In genomic region chr1:33946836-33947235, GRCh38 we compare ENCODE assay signal across 38 cellular contexts.
"Had no signal": no experiment of that assay in that cellular context is flagged by ENCODE, and none has a peak within 500 bp of the region (broad histone marks: within the 10 kb centered on the region; RNA-seq: fewer than 3 reads in every experiment).

No MANE protein-coding gene starts in this region.

- H3K27ac Mint-ChIP-seq: activated naive CD4-positive, alpha-beta T cell treated with anti-CD3 and anti-CD28 coated beads for 36 hours; activated naive CD4-positive, alpha-beta T cell treated with anti-CD3 and anti-CD28 coated beads, Interleukin-2, amount 10 ng/mL, durations not matched to agents 7 days and 5 days; activated naive CD4-positive, alpha-beta T cell treated with anti-CD3 and anti-CD28 coated beads, Interleukin-2, amount 50 U/mL, for 24 hours; activated naive CD4-positive, alpha-beta T cell treated with anti-CD3 and anti-CD28 coated beads, Interleukin-2, amount 50 U/mL, for 72 hours; activated naive CD8-positive, alpha-beta T cell; activated naive CD8-positive, alpha-beta T cell treated with anti-CD3 and anti-CD28 coated beads for 36 hours; activated naive CD8-positive, alpha-beta T cell treated with anti-CD3 and anti-CD28 coated beads, Interleukin-2, amount 10 ng/mL, durations not matched to agents 7 days and 5 days; activated naive CD8-positive, alpha-beta T cell treated with anti-CD3 and anti-CD28 coated beads, Interleukin-2, amount 50 U/mL, for 24 hours; activated T-cell treated with anti-CD3 and anti-CD28 coated beads, Interleukin-2, amount 50 U/mL, for 24 hours; activated T-cell treated with anti-CD3 and anti-CD28 coated beads, Interleukin-2, amount 50 U/mL, for 72 hours; activated T-helper 1 cell treated with anti-CD3 and anti-CD28 coated beads, Interleukin-12 subunit alpha, Interleukin-12 subunit beta, Interleukin-2, Interleukin-4 antibody, amounts not matched to agents 30 ng/mL and 10 ng/mL and 1 ng/mL, durations not matched to agents 14 hours and 24 hours and 36 hours; activated T-helper 17 cell treated with anti-CD3 and anti-CD28 coated beads, Interleukin-2, amount 50 U/mL, for 72 hours; activated T-helper 2 cell treated with anti-CD3 and anti-CD28 coated beads, Interferon-gamma antibody, Interleukin-2, Interleukin-4, amounts not matched to agents 10 μg/mL and 5 μg/mL and 100 μg/mL, durations not matched to agents 14 hours and 24 hours and 36 hours; brain had no signal

- DNase-seq: activated effector memory CD4-positive, alpha-beta T cell treated with anti-CD3 and anti-CD28 coated beads, Interleukin-2, amount 50 U/mL, for 16 hours; activated effector memory CD4-positive, alpha-beta T cell treated with Interleukin-2 at 50 U/mL for 16 hours; activated gamma-delta T cell; activated gamma-delta T cell treated with Interleukin-2 at 50 U/mL for 16 hours; activated naive CD4-positive, alpha-beta T cell; activated naive CD4-positive, alpha-beta T cell treated with anti-CD3 and anti-CD28 coated beads for 36 hours; activated naive CD4-positive, alpha-beta T cell treated with anti-CD3 and anti-CD28 coated beads, Interleukin-2, amount 10 ng/mL, durations not matched to agents 7 days and 5 days; activated naive CD4-positive, alpha-beta T cell treated with anti-CD3 and anti-CD28 coated beads, Interleukin-2, amount 50 U/mL, for 16 hours; activated naive CD4-positive, alpha-beta T cell treated with Interleukin-2 at 50 U/mL for 16 hours; activated naive CD8-positive, alpha-beta T cell treated with anti-CD3 and anti-CD28 coated beads for 36 hours; activated naive CD8-positive, alpha-beta T cell treated with anti-CD3 and anti-CD28 coated beads, Interleukin-2, amount 10 ng/mL, durations not matched to agents 7 days and 5 days; activated naive CD8-positive, alpha-beta T cell treated with anti-CD3 and anti-CD28 coated beads, Interleukin-2, amount 50 U/mL, for 24 hours; activated T-cell treated with anti-CD3 and anti-CD28 coated beads, Interleukin-2, amount 50 U/mL, for 1 hour; activated T-cell treated with anti-CD3 and anti-CD28 coated beads, Interleukin-2, amount 50 U/mL, for 24 hours; activated T-cell treated with anti-CD3 and anti-CD28 coated beads, Interleukin-2, amount 50 U/mL, for 4 hours; activated T-cell treated with anti-CD3 and anti-CD28 coated beads, Interleukin-2, amount 50 U/mL, for 48 hours; activated T-cell treated with anti-CD3 and anti-CD28 coated beads, Interleukin-2, amount 50 U/mL, for 72 hours; adrenal gland; amniotic stem cell; amygdala; anterior cingulate cortex; aorta; body of pancreas; brain microvascular endothelial cell; caudate nucleus; central memory CD4-positive, alpha-beta T cell; cerebellar nuclear complex had no signal

- H3K27me3 Mint-ChIP-seq: activated naive CD4-positive, alpha-beta T cell treated with anti-CD3 and anti-CD28 coated beads, Interleukin-2, amount 10 ng/mL, durations not matched to agents 7 days and 5 days; activated naive CD4-positive, alpha-beta T cell treated with anti-CD3 and anti-CD28 coated beads, Interleukin-2, amount 50 U/mL, for 24 hours; activated naive CD8-positive, alpha-beta T cell; activated naive CD8-positive, alpha-beta T cell treated with anti-CD3 and anti-CD28 coated beads for 36 hours; activated naive CD8-positive, alpha-beta T cell treated with anti-CD3 and anti-CD28 coated beads, Interleukin-2, amount 10 ng/mL, durations not matched to agents 7 days and 5 days; activated naive CD8-positive, alpha-beta T cell treated with anti-CD3 and anti-CD28 coated beads, Interleukin-2, amount 50 U/mL, for 24 hours; activated T-cell treated with anti-CD3 and anti-CD28 coated beads, Interleukin-2, amount 50 U/mL, for 24 hours; central memory CD8-positive, alpha-beta T cell had no signal

- H3K36me3 Mint-ChIP-seq: activated naive CD4-positive, alpha-beta T cell treated with anti-CD3 and anti-CD28 coated beads, Interleukin-2, amount 10 ng/mL, durations not matched to agents 7 days and 5 days; activated naive CD4-positive, alpha-beta T cell treated with anti-CD3 and anti-CD28 coated beads, Interleukin-2, amount 50 U/mL, for 24 hours; activated naive CD4-positive, alpha-beta T cell treated with anti-CD3 and anti-CD28 coated beads, Interleukin-2, amount 50 U/mL, for 72 hours; activated naive CD8-positive, alpha-beta T cell; activated naive CD8-positive, alpha-beta T cell treated with anti-CD3 and anti-CD28 coated beads for 36 hours; activated naive CD8-positive, alpha-beta T cell treated with anti-CD3 and anti-CD28 coated beads, Interleukin-2, amount 10 ng/mL, durations not matched to agents 7 days and 5 days; brain had no signal

- H3K27me3 ChIP-seq: adrenal gland, ascending aorta, body of pancreas, brain microvascular endothelial cell, breast epithelium, cardiac muscle cell had no signal

- ATAC-seq: activated naive CD4-positive, alpha-beta T cell treated with anti-CD3 and anti-CD28 coated beads, Interleukin-2, amount 50 U/mL, for 72 hours; activated naive CD8-positive, alpha-beta T cell treated with anti-CD3 and anti-CD28 coated beads, Interleukin-2, amount 50 U/mL, for 24 hours; activated T-cell treated with anti-CD3 and anti-CD28 coated beads, Interleukin-2, amount 50 U/mL, for 4 hours; activated T-cell treated with anti-CD3 and anti-CD28 coated beads, Interleukin-2, amount 50 U/mL, for 72 hours; activated T-helper 17 cell treated with anti-CD3 and anti-CD28 coated beads, Interleukin-2, amount 50 U/mL, for 72 hours; body of pancreas had no signal

- H3K27ac ChIP-seq: adrenal gland, ascending aorta, body of pancreas, brain microvascular endothelial cell, breast epithelium, cardiac muscle cell had no signal

- H3K4me1 ChIP-seq: adrenal gland, ascending aorta, breast epithelium had no signal

- H3K9me3 ChIP-seq: adrenal gland, ascending aorta, body of pancreas, breast epithelium had no signal

- H3K4me3 ChIP-seq: adrenal gland, ascending aorta, body of pancreas, breast epithelium, cardiac muscle cell had no signal

- H3K36me3 ChIP-seq: adrenal gland, ascending aorta, brain microvascular endothelial cell, breast epithelium, cardiac muscle cell had no signal

- H3K9me3 Mint-ChIP-seq: activated naive CD4-positive, alpha-beta T cell treated with anti-CD3 and anti-CD28 coated beads for 36 hours; activated naive CD4-positive, alpha-beta T cell treated with anti-CD3 and anti-CD28 coated beads, Interleukin-2, amount 10 ng/mL, durations not matched to agents 7 days and 5 days; activated naive CD4-positive, alpha-beta T cell treated with anti-CD3 and anti-CD28 coated beads, Interleukin-2, amount 50 U/mL, for 24 hours; activated naive CD4-positive, alpha-beta T cell treated with anti-CD3 and anti-CD28 coated beads, Interleukin-2, amount 50 U/mL, for 72 hours; activated naive CD8-positive, alpha-beta T cell treated with anti-CD3 and anti-CD28 coated beads for 36 hours; activated naive CD8-positive, alpha-beta T cell treated with anti-CD3 and anti-CD28 coated beads, Interleukin-2, amount 10 ng/mL, durations not matched to agents 7 days and 5 days; activated naive CD8-positive, alpha-beta T cell treated with anti-CD3 and anti-CD28 coated beads, Interleukin-2, amount 50 U/mL, for 24 hours; activated T-cell treated with anti-CD3 and anti-CD28 coated beads, Interleukin-2, amount 50 U/mL, for 24 hours; activated T-cell treated with anti-CD3 and anti-CD28 coated beads, Interleukin-2, amount 50 U/mL, for 4 hours; activated T-cell treated with anti-CD3 and anti-CD28 coated beads, Interleukin-2, amount 50 U/mL, for 72 hours; activated T-helper 1 cell treated with anti-CD3 and anti-CD28 coated beads, Interleukin-12 subunit alpha, Interleukin-12 subunit beta, Interleukin-2, Interleukin-4 antibody, amounts not matched to agents 30 ng/mL and 10 ng/mL and 1 ng/mL, durations not matched to agents 14 hours and 24 hours and 36 hours; activated T-helper 17 cell treated with anti-CD3 and anti-CD28 coated beads, Interleukin-2, amount 50 U/mL, for 72 hours; activated T-helper 2 cell treated with anti-CD3 and anti-CD28 coated beads, Interferon-gamma antibody, Interleukin-2, Interleukin-4, amounts not matched to agents 10 μg/mL and 5 μg/mL and 100 μg/mL, durations not matched to agents 14 hours and 24 hours and 36 hours; brain; central memory CD8-positive, alpha-beta T cell had no signal

- H3K4me3 Mint-ChIP-seq: activated naive CD4-positive, alpha-beta T cell treated with anti-CD3 and anti-CD28 coated beads for 36 hours; activated naive CD4-positive, alpha-beta T cell treated with anti-CD3 and anti-CD28 coated beads, Interleukin-2, amount 10 ng/mL, durations not matched to agents 7 days and 5 days; activated naive CD4-positive, alpha-beta T cell treated with anti-CD3 and anti-CD28 coated beads, Interleukin-2, amount 50 U/mL, for 24 hours; activated naive CD8-positive, alpha-beta T cell; activated naive CD8-positive, alpha-beta T cell treated with anti-CD3 and anti-CD28 coated beads for 36 hours; activated naive CD8-positive, alpha-beta T cell treated with anti-CD3 and anti-CD28 coated beads, Interleukin-2, amount 10 ng/mL, durations not matched to agents 7 days and 5 days; activated naive CD8-positive, alpha-beta T cell treated with anti-CD3 and anti-CD28 coated beads, Interleukin-2, amount 50 U/mL, for 24 hours; activated T-cell treated with anti-CD3 and anti-CD28 coated beads, Interleukin-2, amount 50 U/mL, for 24 hours; activated T-cell treated with anti-CD3 and anti-CD28 coated beads, Interleukin-2, amount 50 U/mL, for 4 hours; activated T-cell treated with anti-CD3 and anti-CD28 coated beads, Interleukin-2, amount 50 U/mL, for 72 hours; activated T-helper 1 cell treated with anti-CD3 and anti-CD28 coated beads, Interleukin-12 subunit alpha, Interleukin-12 subunit beta, Interleukin-2, Interleukin-4 antibody, amounts not matched to agents 30 ng/mL and 10 ng/mL and 1 ng/mL, durations not matched to agents 14 hours and 24 hours and 36 hours; activated T-helper 17 cell treated with anti-CD3 and anti-CD28 coated beads, Interleukin-2, amount 50 U/mL, for 72 hours; brain; central memory CD8-positive, alpha-beta T cell had no signal

- H3K4me1 Mint-ChIP-seq: activated naive CD4-positive, alpha-beta T cell treated with anti-CD3 and anti-CD28 coated beads, Interleukin-2, amount 10 ng/mL, durations not matched to agents 7 days and 5 days; activated naive CD4-positive, alpha-beta T cell treated with anti-CD3 and anti-CD28 coated beads, Interleukin-2, amount 50 U/mL, for 24 hours; activated naive CD8-positive, alpha-beta T cell treated with anti-CD3 and anti-CD28 coated beads for 36 hours; activated naive CD8-positive, alpha-beta T cell treated with anti-CD3 and anti-CD28 coated beads, Interleukin-2, amount 10 ng/mL, durations not matched to agents 7 days and 5 days; activated naive CD8-positive, alpha-beta T cell treated with anti-CD3 and anti-CD28 coated beads, Interleukin-2, amount 50 U/mL, for 24 hours; activated T-helper 17 cell treated with anti-CD3 and anti-CD28 coated beads, Interleukin-2, amount 50 U/mL, for 72 hours; brain; central memory CD8-positive, alpha-beta T cell had no signal
